Comparison of ENCODE assay signal across 26 cellular contexts in the genomic region with DNA sequence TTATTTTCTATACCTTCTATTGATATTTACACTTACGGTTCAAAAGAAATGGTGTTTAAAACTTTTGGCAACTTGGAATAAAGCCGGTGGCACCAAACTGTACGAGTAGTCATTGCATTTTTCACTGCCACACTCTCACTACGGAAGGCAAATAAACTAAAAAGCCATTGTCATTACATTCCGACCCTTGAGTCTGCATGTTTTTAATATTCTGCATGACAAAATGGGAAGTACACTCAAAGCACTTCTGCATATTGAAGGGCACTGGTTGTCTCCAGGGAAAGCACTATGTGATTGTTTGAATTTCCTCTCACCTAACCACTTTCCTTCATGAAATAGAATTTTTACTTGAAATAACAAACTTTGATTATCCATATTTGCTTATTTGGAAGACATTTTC.
"Had no signal": no experiment of that assay in that cellular context is flagged by ENCODE, and none has a peak within 500 bp of the region (broad histone marks: within the 10 kb centered on the region; RNA-seq: fewer than 3 reads in every experiment).

No MANE protein-coding gene starts in this region.

- H3K4me1 Mint-ChIP-seq: activated CD4-positive, alpha-beta memory T cell treated with anti-CD3 and anti-CD28 coated beads, Interleukin-2, amount 10 ng/mL, durations not matched to agents 7 days and 5 days; activated CD4-positive, alpha-beta T cell treated with anti-CD3 and anti-CD28 coated beads for 36 hours; activated naive CD8-positive, alpha-beta T cell treated with anti-CD3 and anti-CD28 coated beads, Interleukin-2, amount 10 ng/mL, durations not matched to agents 7 days and 5 days; T-helper 17 cell had no signal

- H3K36me3 ChIP-seq: ascending aorta had no signal

- H3K27me3 ChIP-seq: ascending aorta, body of pancreas had no signal

- H3K4me3 Mint-ChIP-seq: activated CD4-positive, alpha-beta memory T cell treated with anti-CD3 and anti-CD28 coated beads, Interleukin-2, amount 10 ng/mL, durations not matched to agents 7 days and 5 days; activated CD4-positive, alpha-beta T cell treated with anti-CD3 and anti-CD28 coated beads for 36 hours; activated naive CD8-positive, alpha-beta T cell treated with anti-CD3 and anti-CD28 coated beads, Interleukin-2, amount 10 ng/mL, durations not matched to agents 7 days and 5 days; activated T-cell treated with anti-CD3 and anti-CD28 coated beads, Interleukin-2, amount 50 U/mL, for 72 hours; T-helper 17 cell had no signal

- FAIRE-seq: bronchial epithelial cell, TTC549 had no signal

- H3K27me3 Mint-ChIP-seq: activated CD4-positive, alpha-beta memory T cell treated with anti-CD3 and anti-CD28 coated beads, Interleukin-2, amount 10 ng/mL, durations not matched to agents 7 days and 5 days; activated CD4-positive, alpha-beta T cell treated with anti-CD3 and anti-CD28 coated beads for 36 hours; activated naive CD8-positive, alpha-beta T cell treated with anti-CD3 and anti-CD28 coated beads, Interleukin-2, amount 10 ng/mL, durations not matched to agents 7 days and 5 days; T-helper 17 cell had no signal

- H3K9me3 ChIP-seq: ascending aorta, body of pancreas had no signal

- H3K4me3 ChIP-seq: ascending aorta, body of pancreas, PC-9 had no signal

- H3K27ac ChIP-seq: ascending aorta, body of pancreas, PC-9, VCaP had no signal

- DNase-seq: activated CD4-positive, alpha-beta memory T cell treated with anti-CD3 and anti-CD28 coated beads, Interleukin-2, amount 10 ng/mL, durations not matched to agents 7 days and 5 days; activated CD4-positive, alpha-beta T cell treated with anti-CD3 and anti-CD28 coated beads for 36 hours; activated CD4-positive, alpha-beta T cell treated with anti-CD3 and anti-CD28 coated beads, Interleukin-2, amount 50 U/mL, for 1 hour; activated CD8-positive, alpha-beta memory T cell treated with anti-CD3 and anti-CD28 coated beads, Interleukin-2, amount 50 U/mL, for 4 hours; activated gamma-delta T cell treated with Interleukin-2 at 50 U/mL for 16 hours; activated naive CD4-positive, alpha-beta T cell treated with anti-CD3 and anti-CD28 coated beads, Interleukin-2, amount 50 U/mL, for 16 hours; activated naive CD8-positive, alpha-beta T cell treated with anti-CD3 and anti-CD28 coated beads, Interleukin-2, amount 10 ng/mL, durations not matched to agents 7 days and 5 days; activated T-cell treated with anti-CD3 and anti-CD28 coated beads, Interleukin-2, amount 50 U/mL, for 72 hours; amniotic stem cell; body of pancreas; central memory CD4-positive, alpha-beta T cell; MM.1S; NCI-H1092; NCI-H1417; NCI-H1930; NCI-H345; NCI-H524; PC-9; SHP77 treated with DMSO at 0.1 percent for 48 hours; T-helper 17 cell; T-helper 9 cell had no signal

- H3K4me2 ChIP-seq: PC-9 had no signal

- H2AFZ ChIP-seq: PC-9 had no signal

- ATAC-seq: activated CD4-positive, alpha-beta T cell treated with anti-CD3 and anti-CD28 coated beads for 36 hours; activated T-cell treated with anti-CD3 and anti-CD28 coated beads, Interleukin-2, amount 50 U/mL, for 72 hours; T-helper 17 cell had no signal

- H3K36me3 Mint-ChIP-seq: activated naive CD8-positive, alpha-beta T cell treated with anti-CD3 and anti-CD28 coated beads, Interleukin-2, amount 10 ng/mL, durations not matched to agents 7 days and 5 days had no signal

- H3K27ac Mint-ChIP-seq: activated CD4-positive, alpha-beta memory T cell treated with anti-CD3 and anti-CD28 coated beads, Interleukin-2, amount 10 ng/mL, durations not matched to agents 7 days and 5 days; activated CD4-positive, alpha-beta T cell treated with anti-CD3 and anti-CD28 coated beads for 36 hours; activated naive CD8-positive, alpha-beta T cell treated with anti-CD3 and anti-CD28 coated beads, Interleukin-2, amount 10 ng/mL, durations not matched to agents 7 days and 5 days; activated T-cell treated with anti-CD3 and anti-CD28 coated beads, Interleukin-2, amount 50 U/mL, for 72 hours; activated T-helper 2 cell treated with anti-CD3 and anti-CD28 coated beads, Interferon-gamma antibody, Interleukin-2, Interleukin-4, amounts not matched to agents 10 μg/mL and 5 μg/mL and 100 μg/mL, durations not matched to agents 14 hours and 24 hours and 36 hours; T-helper 17 cell had no signal

- H3K9me3 Mint-ChIP-seq: activated T-helper 2 cell treated with anti-CD3 and anti-CD28 coated beads, Interferon-gamma antibody, Interleukin-2, Interleukin-4, amounts not matched to agents 10 μg/mL and 5 μg/mL and 100 μg/mL, durations not matched to agents 14 hours and 24 hours and 36 hours had no signal
